ENCODE assay signal across 8 cellular contexts in genomic region chr11:61254403-61255025, GRCh38. TPM values are rescaled to one million over a fixed set of nuclear protein-coding genes. Genes with fewer than 3 reads are reported as not detected.
A peak's percentile ranks its signal among the peaks of the same experiment; 100 is the strongest.
DNase-seq lines count a peak whose midpoint lies in the region; ATAC-seq and TF ChIP-seq lines count a peak whose summit lies in the region.

No MANE protein-coding gene starts in this region.

- H3K9me3 Mint-ChIP-seq in activated naive CD4-positive, alpha-beta T cell treated with anti-CD3 and anti-CD28 coated beads, Interleukin-2, amount 50 U/mL, for 72 hours: no peaks in the 10 kb centered on the region

- H3K79me2 ChIP-seq in Karpas-422 (ENCODE audit: low read length) (no peaks in the 10 kb centered on the region), SK-N-SH (ENCODE audit: insufficient read depth) (no peaks in the 10 kb centered on the region)

- H3K27ac Mint-ChIP-seq in activated naive CD4-positive, alpha-beta T cell treated with anti-CD3 and anti-CD28 coated beads, Interleukin-2, amount 50 U/mL, for 72 hours: no peak overlapping the region

- no peak overlapping the region for H3K4me3 ChIP-seq in AG10803 (ENCODE audit: low read length)
- H3K4me3 ChIP-seq in Karpas-422 (ENCODE audit: low read length): no peak overlapping the region
- no peak overlapping the region; a peak in 1 of 4 replicates for H3K4me3 ChIP-seq in SK-N-SH (ENCODE audit: low read depth in 2 of 2, low read length in 1 of 2)
- H3K4me3 ChIP-seq in cardiac muscle cell: no peak overlapping the region

- POLR2A ChIA-PET in SK-N-SH (lab: Yijun Ruan, JAX): interaction anchor here (0.6 kb wide), 1 partner anchor 176 kb away, joined by 5 read pairs; no protein-coding TSS in a partner anchor

- ATAC-seq in GM19035 (IDR thresholded peaks at IDR 0.05; ENCODE audit: unreplicated experiment) (peak; percentile 72), GM18505 (IDR thresholded peaks at IDR 0.05; ENCODE audit: unreplicated experiment) (no peak)
- peak; percentile 90 to 91 for ATAC-seq in activated naive CD4-positive, alpha-beta T cell treated with anti-CD3 and anti-CD28 coated beads, Interleukin-2, amount 50 U/mL, for 72 hours

- H3K9me2 ChIP-seq in Karpas-422 (replicated peaks; ENCODE audit: insufficient read depth, low read length): no peaks in the 10 kb centered on the region
- no peaks in the 10 kb centered on the region for H3K9me2 ChIP-seq in SK-N-SH

- CTCF ChIA-PET in SK-N-SH (lab: Yijun Ruan, JAX): interaction anchor here (0.6 to 4.3 kb wide), 21 partner anchors 11 to 209 kb away, joined by 3 to 20 read pairs (median 5); partner anchors contain the start of genes TMEM138 and VWCE

- TF ChIP-seq CTCF in AG10803 (conservative IDR thresholded peaks at IDR 0.05; ENCODE audit: low read length) (peak; percentile 98), SK-N-SH (IDR thresholded peaks at IDR 0.05) (peak; percentile 77), cardiac muscle cell (IDR thresholded peaks at IDR 0.05; ENCODE audit: low read depth, low read length) (peak; percentile 89)

- WGBS in SK-N-SH (ENCODE audit: low lambda C conversion rate): 67% methylated on average over 10 of the region's 12 CpGs

- no peaks in the 10 kb centered on the region for H3K27me3 ChIP-seq in Karpas-422 (ENCODE audit: low read length)
- H3K27me3 ChIP-seq in SK-N-SH (ENCODE audit: insufficient read depth): no peaks in the 10 kb centered on the region
- H3K27me3 ChIP-seq in cardiac muscle cell: no peaks in the 10 kb centered on the region

- H3K27ac ChIP-seq in Karpas-422 (ENCODE audit: low read length) (no peak overlapping the region), SK-N-SH (ENCODE audit: low read depth in 2 of 2, low read length in 1 of 2) (no peak overlapping the region), cardiac muscle cell (no peak overlapping the region)

- peak; percentile 75 for TF ChIP-seq RAD21 in SK-N-SH (IDR thresholded peaks at IDR 0.05; ENCODE audit: low read length)

- no peaks in the 10 kb centered on the region for H3K4me1 ChIP-seq in Karpas-422 (ENCODE audit: low read length)
- peaks cover 0 to 22% of the 10 kb centered on the region in 2 experiments; a peak in 1 of 4 replicates for H3K4me1 ChIP-seq in SK-N-SH (ENCODE audit: control insufficient read depth in 1 of 2, insufficient read depth in 2 of 2, low read depth in 1 of 2, low read length in 1 of 2)
- H3K4me1 ChIP-seq in cardiac muscle cell (ENCODE audit: low read depth): no peaks in the 10 kb centered on the region

- no peaks in the 10 kb centered on the region for H3F3A ChIP-seq in SK-N-SH (replicated peaks; ENCODE audit: insufficient read depth)

- H2AFZ ChIP-seq in Karpas-422 (ENCODE audit: low read length) (no peak overlapping the region), SK-N-SH (ENCODE audit: low read depth) (no peak overlapping the region)

- H3K36me3 ChIP-seq in Karpas-422 (ENCODE audit: insufficient read depth, low read length) (no peaks in the 10 kb centered on the region), SK-N-SH (replicated peaks in 1 of 2; ENCODE audit: control insufficient read depth in 1 of 2, insufficient read depth in 2 of 2, low read length in 1 of 2) (no peaks in the 10 kb centered on the region), cardiac muscle cell (no peaks in the 10 kb centered on the region)

- H3K36me3 Mint-ChIP-seq in activated naive CD4-positive, alpha-beta T cell treated with anti-CD3 and anti-CD28 coated beads, Interleukin-2, amount 50 U/mL, for 72 hours: no peaks in the 10 kb centered on the region

- H3K4me2 ChIP-seq in Karpas-422 (ENCODE audit: low read depth, low read length, poor library complexity, severe bottlenecking) (no peak overlapping the region), SK-N-SH (no peak overlapping the region)

- H4K20me1 ChIP-seq in Karpas-422 (ENCODE audit: insufficient read depth, low read depth, low read length) (no peaks in the 10 kb centered on the region), SK-N-SH (ENCODE audit: insufficient read depth) (no peaks in the 10 kb centered on the region)

- no peak for TF ChIP-seq EP300 in SK-N-SH (IDR thresholded peaks at IDR 0.05; ENCODE audit: borderline replicate concordance in 1 of 2, low read depth in 1 of 2, low read length in 1 of 2)

- no peaks in the 10 kb centered on the region for H3K9me3 ChIP-seq in Karpas-422 (ENCODE audit: low read length)
- no peaks in the 10 kb centered on the region for H3K9me3 ChIP-seq in SK-N-SH
- H3K9me3 ChIP-seq in cardiac muscle cell (ENCODE audit: low read depth): no peaks in the 10 kb centered on the region

- TF ChIP-seq POLR2A in GM18505 (IDR thresholded peaks at IDR 0.05; ENCODE audit: borderline replicate concordance, extremely low read depth, insufficient read depth, insufficient read length): no peak

- DNase-seq in AG10803 (ENCODE audit: low read depth) (peak; percentile 58), Karpas-422 (peak; percentile 87), SK-N-SH (peak; percentile 76), cardiac muscle cell (ENCODE audit: low read depth in 1 of 2, low spot score in 1 of 2) (peak; percentile 69 to 72), putamen (ENCODE audit: low spot score) (peak; percentile 12)
- peak; percentile 68 to 78 for DNase-seq in activated naive CD4-positive, alpha-beta T cell treated with anti-CD3 and anti-CD28 coated beads, Interleukin-2, amount 50 U/mL, for 72 hours (ENCODE audit: low spot score in 2 of 2)

- H3K9ac ChIP-seq in Karpas-422 (ENCODE audit: low read length): no peak overlapping the region
- H3K9ac ChIP-seq in SK-N-SH: no peak overlapping the region

TF ChIP-seq in SK-N-SH, 30 proteins besides CTCF, POLR2A, EP300 and RAD21:
- peak; percentile 65; the same call in 1 of the 2 replicates for TF ChIP-seq SMC3 (IDR thresholded peaks at IDR 0.05; ENCODE audit: low read depth, low read length)
- no peak for TF ChIP-seq USF1 (IDR thresholded peaks at IDR 0.05; ENCODE audit: borderline replicate concordance, low read depth)
- no peak for TF ChIP-seq FOXM1 (IDR thresholded peaks at IDR 0.05; ENCODE audit: low read depth)
- TF ChIP-seq JUND (IDR thresholded peaks at IDR 0.05): no peak

RNA-seq across cellular contexts. Expression of gene PGA5, which starts 13.5 kb away (rescaled TPM):
- total RNA-seq in Karpas-422 (2014; rRNA removed; shearing (Covaris generic); ENCODE audit: low replicate concordance): not detected in 2 replicates
- polyA plus RNA-seq in SK-N-SH (2012; rRNA removed) (0.23 TPM in 1 of 2 replicates, not detected in the other), cardiac muscle cell (0.85 and 4.8 TPM in 2 replicates)
- 0.01 TPM in 1 of 2 replicates, not detected in the other for polyA plus RNA-seq in SK-N-SH (2012; cell fraction: cytosol; rRNA removed)
- polyA plus RNA-seq in SK-N-SH (2012; cell fraction: nucleus; rRNA removed): 0.07 and 0.13 TPM in 2 replicates
- total RNA-seq in activated naive CD4-positive, alpha-beta T cell treated with anti-CD3 and anti-CD28 coated beads, Interleukin-2, amount 50 U/mL, for 72 hours: not detected
- total RNA-seq in cardiac muscle cell: 0.89 and 3.2 TPM in 2 replicates

RNA-seq across cellular contexts. Expression of gene PGA4, which starts 32.4 kb away (rescaled TPM):
- total RNA-seq in Karpas-422 (2014; rRNA removed; shearing (Covaris generic); ENCODE audit: low replicate concordance): not detected in 2 replicates
- not detected in 2 replicates for polyA plus RNA-seq in SK-N-SH (2012; rRNA removed)
- not detected in 2 replicates for polyA plus RNA-seq in SK-N-SH (2012; cell fraction: cytosol; rRNA removed)
- polyA plus RNA-seq in SK-N-SH (2012; cell fraction: nucleus; rRNA removed): 0.13 TPM in 1 of 2 replicates, not detected in the other
- not detected for total RNA-seq in activated naive CD4-positive, alpha-beta T cell treated with anti-CD3 and anti-CD28 coated beads, Interleukin-2, amount 50 U/mL, for 72 hours
- total RNA-seq in cardiac muscle cell: 0.88 and 1.2 TPM in 2 replicates
- polyA plus RNA-seq in cardiac muscle cell: 0.48 TPM in 1 of 2 replicates, not detected in the other

RNA-seq across cellular contexts. Expression of gene VWCE, which starts 40.6 kb away (rescaled TPM):
- 0.07 and 0.32 TPM in 2 replicates for total RNA-seq in Karpas-422 (2014; rRNA removed; shearing (Covaris generic); ENCODE audit: low replicate concordance)
- polyA plus RNA-seq in SK-N-SH (2012; rRNA removed): 3.4 and 5.0 TPM in 2 replicates
- polyA plus RNA-seq in SK-N-SH (2012; cell fraction: cytosol; rRNA removed): 0.82 and 1.6 TPM in 2 replicates
- 24.9 and 31.4 TPM in 2 replicates for polyA plus RNA-seq in SK-N-SH (2012; cell fraction: nucleus; rRNA removed)
- 10 to 100 TPM in 1 of 2 donors, 1 to 10 TPM in 1; 5.4 to 19.6 TPM for total RNA-seq in activated naive CD4-positive, alpha-beta T cell treated with anti-CD3 and anti-CD28 coated beads, Interleukin-2, amount 50 U/mL, for 72 hours
- total RNA-seq in cardiac muscle cell: 1.8 and 2.3 TPM in 2 replicates
- 3.1 and 3.5 TPM in 2 replicates for polyA plus RNA-seq in cardiac muscle cell

RNA-seq across cellular contexts. Expression of gene PGA3, which starts 51.2 kb away (rescaled TPM):
- not detected in 2 replicates for total RNA-seq in Karpas-422 (2014; rRNA removed; shearing (Covaris generic); ENCODE audit: low replicate concordance)
- polyA plus RNA-seq in SK-N-SH (2012; rRNA removed) (not detected in 2 replicates), cardiac muscle cell (not detected in 2 replicates)
- 0.04 TPM in 1 of 2 replicates, not detected in the other for polyA plus RNA-seq in SK-N-SH (2012; cell fraction: cytosol; rRNA removed)
- not detected in 2 replicates for polyA plus RNA-seq in SK-N-SH (2012; cell fraction: nucleus; rRNA removed)
- not detected for total RNA-seq in activated naive CD4-positive, alpha-beta T cell treated with anti-CD3 and anti-CD28 coated beads, Interleukin-2, amount 50 U/mL, for 72 hours
- not detected in 2 replicates for total RNA-seq in cardiac muscle cell

Comparison
In these comparisons a context has a peak if more than half of its experiments do, and no peak if none do; other contexts are left out.
1. DNase-seq: peak in every context shown above with its lines; median percentile 87 in Karpas-422; 76 in SK-N-SH; 73 in activated naive CD4-positive, alpha-beta T cell treated with anti-CD3 and anti-CD28 coated beads, Interleukin-2, amount 50 U/mL, for 72 hours; 70 in cardiac muscle cell; 58 in AG10803; 12 in putamen.